Comparison of ENCODE assay signal across 12 cellular contexts in the genomic region with DNA sequence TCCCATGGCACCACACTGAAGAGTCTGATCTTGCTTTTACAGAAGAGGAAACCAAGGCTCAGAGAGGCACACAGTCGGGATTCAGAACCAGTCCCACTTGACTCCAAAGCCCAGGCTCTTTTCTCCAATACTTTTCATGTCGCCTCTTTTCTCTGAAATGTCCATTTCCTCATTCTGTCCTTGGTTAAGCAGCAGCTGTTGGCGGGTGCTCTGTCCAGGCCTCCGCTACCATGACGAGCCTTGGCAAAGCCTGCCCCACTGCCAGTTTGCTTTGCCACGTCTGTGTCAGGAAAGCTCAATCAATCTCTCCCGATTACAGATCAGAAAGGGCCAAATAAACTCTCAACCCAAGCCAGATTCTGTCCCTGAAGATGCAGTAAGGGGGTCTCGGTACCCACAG.
"Had no signal": no experiment of that assay in that cellular context is flagged by ENCODE, and none has a peak within 500 bp of the region (broad histone marks: within the 10 kb centered on the region; RNA-seq: fewer than 3 reads in every experiment).

No MANE protein-coding gene starts in this region.

- DNase-seq: activated CD4-positive, alpha-beta T cell treated with anti-CD3 and anti-CD28 coated beads for 48 hours; activated naive CD4-positive, alpha-beta T cell treated with anti-CD3 and anti-CD28 coated beads, Interleukin-2, amount 10 ng/mL, durations not matched to agents 7 days and 5 days; brain microvascular endothelial cell; foreskin keratinocyte; occipital lobe; stimulated activated CD4-positive, alpha-beta T cell treated with anti-CD3 and anti-CD28 coated beads, Interleukin-12 subunit alpha, Interleukin-12 subunit beta, amount 100 ng/mL, for 4 hours; stimulated activated CD4-positive, alpha-beta T cell treated with anti-CD3 and anti-CD28 coated beads, Interleukin-4, amount 100 ng/mL, for 1 hour; stimulated activated CD8-positive, alpha-beta memory T cell treated with anti-CD3 and anti-CD28 coated beads, Interleukin-4, amount 100 ng/mL, for 48 hours; stimulated activated naive CD8-positive, alpha-beta T cell treated with anti-CD3 and anti-CD28 coated beads, Interleukin-15, Interleukin-2, amounts not matched to agents 100 U/mL and 50 U/mL, for 24 hours; T-helper 1 cell had no signal

- H3K27ac ChIP-seq: brain microvascular endothelial cell, foreskin keratinocyte, psoas muscle, vagina had no signal
